ENCODE assay signal across 34 cellular contexts in the genomic region with DNA sequence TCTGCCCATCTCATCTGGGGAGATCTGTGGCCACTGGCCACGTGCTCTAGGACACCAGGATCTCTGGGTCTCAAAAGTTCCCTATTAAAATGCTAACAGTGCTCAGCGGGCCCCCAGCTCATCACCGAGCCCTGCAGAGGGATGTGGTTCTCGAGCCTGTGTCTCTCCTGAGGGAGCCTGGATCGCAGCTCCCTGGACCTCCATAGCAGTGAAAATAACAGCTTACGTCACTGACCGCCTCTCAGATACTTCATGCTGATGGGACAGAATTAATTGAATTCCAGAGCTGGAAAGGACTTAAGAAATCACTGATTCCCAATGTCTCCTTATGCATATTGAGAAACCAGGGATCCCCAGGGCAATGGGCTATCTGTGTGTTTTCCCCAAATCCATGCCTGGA.
"Had no signal": no experiment of that assay in that cellular context is flagged by ENCODE, and none has a peak within 500 bp of the region (broad histone marks: within the 10 kb centered on the region; RNA-seq: fewer than 3 reads in every experiment).

No MANE protein-coding gene starts in this region.

- H3K4me2 ChIP-seq: KMS-11 had no signal

- H3K9ac ChIP-seq: KMS-11 had no signal

- H3K9me3 ChIP-seq: MG63 had no signal

- H3K4me3 ChIP-seq: MG63 had no signal

- H3K27me3 ChIP-seq: MG63 had no signal

- H3K36me3 ChIP-seq: MG63 had no signal

- H3K27ac ChIP-seq: KMS-11 had no signal

- DNase-seq: Karpas-422, Kasumi-1, MG63, MM.1S, MV-4-11, NCI-H1048, NCI-H1092, NCI-H1092 treated with DMSO at 0.1 percent for 48 hours, NCI-H1105, NCI-H1105 treated with DMSO at 0.1 percent for 48 hours, NCI-H1417, NCI-H1417 treated with DMSO at 0.1 percent for 48 hours, NCI-H1436, NCI-H1436 treated with DMSO at 0.1 percent for 48 hours, NCI-H146, NCI-H1694, NCI-H1694 treated with DMSO at 0.1 percent for 48 hours, NCI-H187, NCI-H187 treated with DMSO at 0.1 percent for 48 hours, NCI-H1930, NCI-H2029, NCI-H2029 treated with DMSO at 0.1 percent for 48 hours, NCI-H2081, NCI-H2081 treated with DMSO at 0.1 percent for 48 hours, NCI-H2107, NCI-H2171, NCI-H2171 treated with DMSO at 0.1 percent for 48 hours, NCI-H2227 treated with DMSO at 0.1 percent for 48 hours, NCI-H226, NCI-H345, NCI-H446, NCI-H446 treated with DMSO at 0.1 percent for 48 hours, NCI-H510A had no signal
